Comparison of ENCODE assay signal across 37 cellular contexts in genomic region chr2:130359466-130359865, GRCh38.
"Had no signal": no experiment of that assay in that cellular context is flagged by ENCODE, and none has a peak within 500 bp of the region (broad histone marks: within the 10 kb centered on the region; RNA-seq: fewer than 3 reads in every experiment).

No MANE protein-coding gene starts in this region.

- H3K27me3 ChIP-seq: ascending aorta, cardiac muscle cell had no signal

- H3K27ac Mint-ChIP-seq: activated CD4-positive, alpha-beta T cell treated with anti-CD3 and anti-CD28 coated beads for 36 hours; activated CD4-positive, alpha-beta T cell treated with anti-CD3 and anti-CD28 coated beads, Interleukin-2, amount 10 ng/mL, durations not matched to agents 7 days and 5 days; activated CD8-positive, alpha-beta T cell treated with anti-CD3 and anti-CD28 coated beads, Interleukin-2, amount 10 ng/mL, durations not matched to agents 7 days and 5 days; activated naive CD4-positive, alpha-beta T cell treated with anti-CD3 and anti-CD28 coated beads, Interleukin-2, amount 10 ng/mL, durations not matched to agents 7 days and 5 days; activated naive CD4-positive, alpha-beta T cell treated with anti-CD3 and anti-CD28 coated beads, Interleukin-2, amount 50 U/mL, for 24 hours; activated naive CD8-positive, alpha-beta T cell; activated naive CD8-positive, alpha-beta T cell treated with anti-CD3 and anti-CD28 coated beads, Interleukin-2, amount 10 ng/mL, durations not matched to agents 7 days and 5 days; activated naive CD8-positive, alpha-beta T cell treated with anti-CD3 and anti-CD28 coated beads, Interleukin-2, amount 50 U/mL, for 24 hours; activated T-cell treated with anti-CD3 and anti-CD28 coated beads, Interleukin-2, amount 50 U/mL, for 24 hours; activated T-helper 2 cell treated with anti-CD3 and anti-CD28 coated beads, Interferon-gamma antibody, Interleukin-2, Interleukin-4, amounts not matched to agents 10 μg/mL and 5 μg/mL and 100 μg/mL, durations not matched to agents 14 hours and 24 hours and 36 hours; brain; T-helper 1 cell treated with Interleukin-12 subunit alpha and Interleukin-12 subunit beta and Interleukin-4 antibody, amounts not matched to agents 30 μg/mL and 1 μg/mL, for 36 hours; T-helper 2 cell treated with Interferon-gamma antibody and Interleukin-4, amounts not matched to agents 5 μg/mL and 100 μg/mL, for 36 hours; WTC11 had no signal

- H3K36me3 Mint-ChIP-seq: activated naive CD8-positive, alpha-beta T cell treated with anti-CD3 and anti-CD28 coated beads, Interleukin-2, amount 10 ng/mL, durations not matched to agents 7 days and 5 days; WTC11 had no signal

- DNase-seq: activated CD4-positive, alpha-beta T cell treated with anti-CD3 and anti-CD28 coated beads for 1 hour; activated CD4-positive, alpha-beta T cell treated with anti-CD3 and anti-CD28 coated beads for 36 hours; activated CD4-positive, alpha-beta T cell treated with anti-CD3 and anti-CD28 coated beads for 48 hours; activated CD4-positive, alpha-beta T cell treated with anti-CD3 and anti-CD28 coated beads, Interleukin-2, amount 10 ng/mL, durations not matched to agents 7 days and 5 days; activated CD4-positive, alpha-beta T cell treated with anti-CD3 and anti-CD28 coated beads, Interleukin-2, amount 50 U/mL, for 48 hours; activated CD4-positive, CD25-positive, alpha-beta regulatory T cell; activated CD8-positive, alpha-beta memory T cell treated with anti-CD3 and anti-CD28 coated beads for 24 hours; activated CD8-positive, alpha-beta memory T cell treated with anti-CD3 and anti-CD28 coated beads, Interleukin-2, amount 50 U/mL, for 48 hours; activated CD8-positive, alpha-beta T cell treated with anti-CD3 and anti-CD28 coated beads, Interleukin-2, amount 10 ng/mL, durations not matched to agents 7 days and 5 days; activated effector memory CD4-positive, alpha-beta T cell treated with Interleukin-2 at 50 U/mL for 16 hours; activated gamma-delta T cell; activated naive CD4-positive, alpha-beta T cell treated with anti-CD3 and anti-CD28 coated beads, Interleukin-2, amount 10 ng/mL, durations not matched to agents 7 days and 5 days; activated naive CD4-positive, alpha-beta T cell treated with Interleukin-2 at 50 U/mL for 16 hours; activated naive CD8-positive, alpha-beta T cell treated with anti-CD3 and anti-CD28 coated beads, Interleukin-2, amount 10 ng/mL, durations not matched to agents 7 days and 5 days; activated naive CD8-positive, alpha-beta T cell treated with anti-CD3 and anti-CD28 coated beads, Interleukin-2, amount 50 U/mL, for 24 hours; activated T-cell treated with anti-CD3 and anti-CD28 coated beads, Interleukin-2, amount 50 U/mL, for 24 hours; activated T-cell treated with anti-CD3 and anti-CD28 coated beads, Interleukin-2, amount 50 U/mL, for 48 hours; amygdala; anterior cingulate cortex; caudate nucleus; cerebellar nuclear complex; SW 1271; T-helper 1 cell; T-helper 2 cell; T-helper 9 cell; WERI-Rb-1 had no signal

- H3K27ac ChIP-seq: ascending aorta, cardiac muscle cell, WERI-Rb-1 had no signal

- H3K27me3 Mint-ChIP-seq: activated CD4-positive, alpha-beta T cell treated with anti-CD3 and anti-CD28 coated beads for 36 hours; activated naive CD4-positive, alpha-beta T cell treated with anti-CD3 and anti-CD28 coated beads, Interleukin-2, amount 50 U/mL, for 24 hours; brain; central memory CD8-positive, alpha-beta T cell had no signal

- ATAC-seq: activated CD4-positive, alpha-beta T cell treated with anti-CD3 and anti-CD28 coated beads for 36 hours; activated CD4-positive, CD25-positive, alpha-beta regulatory T cell treated with anti-CD3 and anti-CD28 coated beads, Interleukin-2, amount 50 U/mL, for 24 hours; activated CD8-positive, alpha-beta T cell treated with anti-CD3 and anti-CD28 coated beads, Interleukin-2, amount 10 ng/mL, durations not matched to agents 7 days and 5 days; activated naive CD8-positive, alpha-beta T cell treated with anti-CD3 and anti-CD28 coated beads, Interleukin-2, amount 50 U/mL, for 24 hours; WTC11 had no signal

- H3K36me3 ChIP-seq: ascending aorta, cardiac muscle cell, WERI-Rb-1 had no signal

- H3K4me3 ChIP-seq: ascending aorta, cardiac muscle cell had no signal

- H3K9me3 ChIP-seq: ascending aorta had no signal

- H3K9me3 Mint-ChIP-seq: activated CD4-positive, alpha-beta T cell treated with anti-CD3 and anti-CD28 coated beads, Interleukin-2, amount 10 ng/mL, durations not matched to agents 7 days and 5 days; activated naive CD4-positive, alpha-beta T cell treated with anti-CD3 and anti-CD28 coated beads, Interleukin-2, amount 50 U/mL, for 24 hours; activated naive CD8-positive, alpha-beta T cell treated with anti-CD3 and anti-CD28 coated beads, Interleukin-2, amount 10 ng/mL, durations not matched to agents 7 days and 5 days; activated naive CD8-positive, alpha-beta T cell treated with anti-CD3 and anti-CD28 coated beads, Interleukin-2, amount 50 U/mL, for 24 hours; activated T-cell treated with anti-CD3 and anti-CD28 coated beads, Interleukin-2, amount 50 U/mL, for 24 hours; activated T-helper 2 cell treated with anti-CD3 and anti-CD28 coated beads, Interferon-gamma antibody, Interleukin-2, Interleukin-4, amounts not matched to agents 10 μg/mL and 5 μg/mL and 100 μg/mL, durations not matched to agents 14 hours and 24 hours and 36 hours; central memory CD8-positive, alpha-beta T cell; T-helper 1 cell treated with Interleukin-12 subunit alpha and Interleukin-12 subunit beta and Interleukin-4 antibody, amounts not matched to agents 30 μg/mL and 1 μg/mL, for 36 hours; T-helper 2 cell treated with Interferon-gamma antibody and Interleukin-4, amounts not matched to agents 5 μg/mL and 100 μg/mL, for 36 hours had no signal

- H3K4me3 Mint-ChIP-seq: activated CD4-positive, alpha-beta T cell treated with anti-CD3 and anti-CD28 coated beads for 36 hours; activated CD4-positive, alpha-beta T cell treated with anti-CD3 and anti-CD28 coated beads, Interleukin-2, amount 10 ng/mL, durations not matched to agents 7 days and 5 days; activated CD8-positive, alpha-beta T cell treated with anti-CD3 and anti-CD28 coated beads, Interleukin-2, amount 10 ng/mL, durations not matched to agents 7 days and 5 days; activated naive CD4-positive, alpha-beta T cell treated with anti-CD3 and anti-CD28 coated beads, Interleukin-2, amount 10 ng/mL, durations not matched to agents 7 days and 5 days; activated naive CD4-positive, alpha-beta T cell treated with anti-CD3 and anti-CD28 coated beads, Interleukin-2, amount 50 U/mL, for 24 hours; activated naive CD8-positive, alpha-beta T cell; activated naive CD8-positive, alpha-beta T cell treated with anti-CD3 and anti-CD28 coated beads, Interleukin-2, amount 10 ng/mL, durations not matched to agents 7 days and 5 days; activated naive CD8-positive, alpha-beta T cell treated with anti-CD3 and anti-CD28 coated beads, Interleukin-2, amount 50 U/mL, for 24 hours; activated T-cell treated with anti-CD3 and anti-CD28 coated beads, Interleukin-2, amount 50 U/mL, for 24 hours; central memory CD8-positive, alpha-beta T cell; T-helper 1 cell treated with Interleukin-12 subunit alpha and Interleukin-12 subunit beta and Interleukin-4 antibody, amounts not matched to agents 30 μg/mL and 1 μg/mL, for 36 hours; T-helper 2 cell treated with Interferon-gamma antibody and Interleukin-4, amounts not matched to agents 5 μg/mL and 100 μg/mL, for 36 hours; WTC11 had no signal
